8 cellular contexts compared by ENCODE assay signal in genomic region chr7:31811650-31812461, GRCh38.
DNase-seq lines count a peak whose midpoint lies in the region; ATAC-seq, FAIRE-seq and TF ChIP-seq lines count a peak whose summit lies in the region.

No MANE protein-coding gene starts in this region.

- H2AFZ ChIP-seq in keratinocyte (ENCODE audit: control insufficient read depth, low read length) = peak overlapping the region; percentile 24

- dilution Hi-C loops in keratinocyte (cut with MboI; ENCODE audit: extremely low pct_ligation_motif_present, low sequenced_read_pairs) = no loop called here

- no peaks in the 10 kb centered on the region for H3K27me3 ChIP-seq in keratinocyte (ENCODE audit: control insufficient read depth, extremely low read depth, insufficient read depth, low read length)

- no peak overlapping the region for H3K4me3 ChIP-seq in keratinocyte (ENCODE audit: control insufficient read depth in 2 of 3, extremely low read depth in 1 of 3, insufficient read depth in 2 of 3, low read depth in 1 of 3, low read length in 3 of 3)

- no peak for FAIRE-seq in keratinocyte (lab: Jason Lieb, UNC)

- peak; percentile 92 for DNase-seq in CD1c-positive myeloid dendritic cell (ENCODE audit: extremely low spot score)
- DNase-seq in NOMO-1 treated with dmso at 0.1 percent for 144 hours (lab: John Stamatoyannopoulos, UW; ENCODE audit: unreplicated experiment) = peak; percentile 91
- DNase-seq in keratinocyte (ENCODE audit: low read depth, low spot score) = no peak
- no peak for DNase-seq in SK-N-DZ (ENCODE audit: low spot score)
- no peak for DNase-seq in NCI-H128 (lab: John Stamatoyannopoulos, UW; ENCODE audit: unreplicated experiment)
- DNase-seq in NCI-H2081 treated with DMSO at 0.1 percent for 48 hours (lab: John Stamatoyannopoulos, UW) = no peak

- H3K27ac ChIP-seq in keratinocyte (ENCODE audit: control insufficient read depth, insufficient read depth, low read length) = no peak overlapping the region

- no peak for TF ChIP-seq CTCF in keratinocyte (optimal IDR thresholded peaks at IDR 0.05 in 1 of 3, IDR thresholded peaks at IDR 0.05 in 1 of 3, conservative IDR thresholded peaks at IDR 0.05 in 1 of 3; ENCODE audit: extremely low read depth in 1 of 3, insufficient read depth in 2 of 3, low read length in 3 of 3)

- H3K4me2 ChIP-seq in keratinocyte (ENCODE audit: control insufficient read depth, extremely low read depth, insufficient read depth, low read depth, low read length) = no peak overlapping the region

- no peaks in the 10 kb centered on the region for H3K79me2 ChIP-seq in keratinocyte (ENCODE audit: control insufficient read depth, insufficient read depth, low read length)

- no peaks in the 10 kb centered on the region for H3K9me1 ChIP-seq in keratinocyte (ENCODE audit: control insufficient read depth, extremely low read depth, insufficient read depth, low read length)

- ATAC-seq in GM21786 (IDR thresholded peaks at IDR 0.05; ENCODE audit: unreplicated experiment) (peak; percentile 73), GM19397 (IDR thresholded peaks at IDR 0.05; ENCODE audit: unreplicated experiment) (no peak)

- no peaks in the 10 kb centered on the region for H3K9me3 ChIP-seq in keratinocyte (ENCODE audit: control insufficient read depth, low read depth, low read length)

- H3K4me1 ChIP-seq in keratinocyte (ENCODE audit: control insufficient read depth, extremely low read depth, insufficient read depth, low read length) = no peaks in the 10 kb centered on the region

- no peaks in the 10 kb centered on the region for H3K36me3 ChIP-seq in keratinocyte (ENCODE audit: control insufficient read depth in 2 of 2, extremely low read depth in 1 of 2, insufficient read depth in 2 of 2, low read length in 2 of 2)

- no peaks in the 10 kb centered on the region for H4K20me1 ChIP-seq in keratinocyte (ENCODE audit: control insufficient read depth, extremely low read depth, insufficient read depth, low read length)

- no peak overlapping the region for H3K9ac ChIP-seq in keratinocyte (ENCODE audit: control insufficient read depth, extremely low read depth, insufficient read depth, low read length)

Comparison
In these comparisons a context has a peak if more than half of its experiments do, and no peak if none do; other contexts are left out.
1. DNase-seq: peak in CD1c-positive myeloid dendritic cell (single experiment) and NOMO-1 treated with dmso at 0.1 percent for 144 hours (single experiment); none in keratinocyte (single experiment), SK-N-DZ (single experiment), NCI-H128 (single experiment) and NCI-H2081 treated with DMSO at 0.1 percent for 48 hours (single experiment).